In genomic region chr17:79829457-79829856, GRCh38 we compare ENCODE assay signal across 18 cellular contexts. TPM values are rescaled to one million over a fixed set of nuclear protein-coding genes. Genes with fewer than 3 reads are reported as not detected.
A peak's percentile ranks its signal among the peaks of the same experiment; 100 is the strongest.
DNase-seq lines count a peak whose midpoint lies in the region; ATAC-seq and TF ChIP-seq lines count a peak whose summit lies in the region.
"Had no signal": no experiment of that assay in that cellular context is flagged by ENCODE, and none has a peak within 500 bp of the region (broad histone marks: within the 10 kb centered on the region; RNA-seq: fewer than 3 reads in every experiment).

No MANE protein-coding gene starts in this region.

- H3K27ac ChIP-seq in cardiac muscle cell (peak overlapping the region; percentile 89), heart right ventricle (peak overlapping the region in 3 of 10 donors; percentile 6 to 39 (median 23)), VCaP (peak overlapping the region; percentile 77), stomach (peak overlapping the region in 3 of 5 donors; percentile 5 to 47 (median 35))
- H3K27ac ChIP-seq in BLaER1 treated with 17β-estradiol and CSF1 and Interleukin-3, amounts not matched to agents 10 nM and 100 nM, result no peak overlapping the region
- H3K27ac ChIP-seq: KMS-11, SK-N-MC had no signal

- H4K20me1 ChIP-seq in BLaER1 treated with 17β-estradiol and CSF1 and Interleukin-3, amounts not matched to agents 10 nM and 100 nM, result peaks cover 11 to 69% (median 28%) of the 10 kb centered on the region in 11 experiments; a peak in 21 of 22 replicates

- ATAC-seq in heart right ventricle (no peak), GM18505 (IDR thresholded peaks at IDR 0.05; ENCODE audit: unreplicated experiment) (no peak)
- ATAC-seq: Right ventricle myocardium inferior had no signal

- TF ChIP-seq POLR2A in stomach (IDR thresholded peaks at IDR 0.05) (no peak), GM18505 (IDR thresholded peaks at IDR 0.05; ENCODE audit: borderline replicate concordance, extremely low read depth, insufficient read depth, insufficient read length) (no peak)

- H3K36me3 ChIP-seq in cardiac muscle cell (no peaks in the 10 kb centered on the region), heart right ventricle (peaks cover 0 to 17% (median 10%) of the 10 kb centered on the region in 9 donors), stomach (peaks cover 11 to 12% (median 12%) of the 10 kb centered on the region in 4 donors)
- H3K36me3 ChIP-seq in BLaER1 treated with 17β-estradiol and CSF1 and Interleukin-3, amounts not matched to agents 10 nM and 100 nM, result peaks cover 11 to 20% (median 16%) of the 10 kb centered on the region in 11 experiments

- H3K9ac ChIP-seq in BLaER1 treated with 17β-estradiol and CSF1 and Interleukin-3, amounts not matched to agents 10 nM and 100 nM, result peak overlapping the region in 3 of 11 experiments; percentile 3 to 29 (median 3); a peak in 2 of 22 replicates
- H3K9ac ChIP-seq: KMS-11 had no signal

- TF ChIP-seq EP300 in stomach (IDR thresholded peaks at IDR 0.05), result no peak

- H3K4me1 ChIP-seq in cardiac muscle cell (ENCODE audit: low read depth) (peaks cover 66% of the 10 kb centered on the region), heart right ventricle (peaks cover 9 to 71% (median 34%) of the 10 kb centered on the region in 9 donors), stomach (peaks cover 32 to 61% (median 59%) of the 10 kb centered on the region in 4 donors)
- peaks cover 82 to 95% (median 90%) of the 10 kb centered on the region in 10 experiments for H3K4me1 ChIP-seq in BLaER1 treated with 17β-estradiol and CSF1 and Interleukin-3, amounts not matched to agents 10 nM and 100 nM

- TF ChIP-seq CTCF in cardiac muscle cell (IDR thresholded peaks at IDR 0.05; ENCODE audit: low read depth, low read length), result no peak
- no peak for TF ChIP-seq CTCF in heart right ventricle (IDR thresholded peaks at IDR 0.05)
- TF ChIP-seq CTCF in VCaP (conservative IDR thresholded peaks at IDR 0.05), result no peak
- TF ChIP-seq CTCF in stomach (IDR thresholded peaks at IDR 0.05), result no peak

- H3K9me3 ChIP-seq in cardiac muscle cell (ENCODE audit: low read depth) (no peaks in the 10 kb centered on the region), heart right ventricle (no peaks in the 10 kb centered on the region), stomach (no peaks in the 10 kb centered on the region)
- no peaks in the 10 kb centered on the region for H3K9me3 ChIP-seq in BLaER1 treated with 17β-estradiol and CSF1 and Interleukin-3, amounts not matched to agents 10 nM and 100 nM (replicated peaks in 1 of 11)

- peak overlapping the region; percentile 84 to 100 (median 94) for H3K4me2 ChIP-seq in BLaER1 treated with 17β-estradiol and CSF1 and Interleukin-3, amounts not matched to agents 10 nM and 100 nM
- H3K4me2 ChIP-seq: KMS-11 had no signal

- intact Hi-C loops in heart right ventricle (cut with DNase I) (no loop called here), stomach (cut with DNase I; ENCODE audit: low total_unique reads) (no loop called here)

- H3K4me3 ChIP-seq in cardiac muscle cell, result no peak overlapping the region
- no peak overlapping the region for H3K4me3 ChIP-seq in heart right ventricle
- peak overlapping the region in 1 of 10 experiments; percentile 24; a peak in 2 of 20 replicates for H3K4me3 ChIP-seq in BLaER1 treated with 17β-estradiol and CSF1 and Interleukin-3, amounts not matched to agents 10 nM and 100 nM
- H3K4me3 ChIP-seq in stomach, result no peak overlapping the region
- H3K4me3 ChIP-seq: SK-N-MC had no signal

- DNase-seq in cardiac muscle cell (ENCODE audit: low read depth in 1 of 2, low spot score in 1 of 2), result no peak
- no peak for DNase-seq in heart right ventricle
- no peak for DNase-seq in stomach
- DNase-seq in NCI-H524 treated with DMSO at 0.1 percent for 48 hours (lab: John Stamatoyannopoulos, UW), result no peak
- DNase-seq: C1 segment of cervical spinal cord; DMS79 treated with DMSO at 0.1 percent for 48 hours; H7; HFFc6; NCI-H1048; NCI-H2081; NCI-H446 treated with DMSO at 0.1 percent for 48 hours; NK-92 treated with Interleukin-12 subunit alpha and Interleukin-12 subunit beta, amount 100 ng/mL, for 24 hours had no signal

- WGBS in heart right ventricle, 2 donors, result 67 to 73% methylated on average over 2 of the region's 2 CpGs
- WGBS in stomach, 5 donors, result 27 to 54% (median 34%) methylated on average over 2 of the region's 2 CpGs

- H3K27me3 ChIP-seq in cardiac muscle cell, result peaks cover 19% of the 10 kb centered on the region
- H3K27me3 ChIP-seq in heart right ventricle, result no peaks in the 10 kb centered on the region
- no peaks in the 10 kb centered on the region for H3K27me3 ChIP-seq in BLaER1 treated with 17β-estradiol and CSF1 and Interleukin-3, amounts not matched to agents 10 nM and 100 nM
- peaks cover 0 to 19% (median 0%) of the 10 kb centered on the region in 3 donors for H3K27me3 ChIP-seq in stomach

RNA-seq across cellular contexts. Expression of gene CBX4, which starts 9.8 kb away (rescaled TPM):
- total RNA-seq in cardiac muscle cell, result 78.2 and 91.6 TPM in 2 replicates
- 43.6 and 51.9 TPM in 2 replicates for polyA plus RNA-seq in cardiac muscle cell
- total RNA-seq in heart right ventricle, result 10 to 100 TPM; 21.6 to 38.2 (median 26.4) TPM
- polyA plus RNA-seq in heart right ventricle, result 1 to 10 TPM; 9.4 to 9.8 TPM
- total RNA-seq in stomach, result 1 to 10 TPM; 1.8 to 9.8 (median 7.8) TPM
- 10 to 100 TPM in 1 of 3 donors, 1 to 10 TPM in 2; 7.6 to 10.6 (median 9.3) TPM for polyA plus RNA-seq in stomach

RNA-seq across cellular contexts. Expression of gene CBX8, which starts 32.6 kb away (rescaled TPM):
- total RNA-seq in cardiac muscle cell, result 16.7 and 20.3 TPM in 2 replicates
- polyA plus RNA-seq in cardiac muscle cell, result 8.2 and 13.8 TPM in 2 replicates
- total RNA-seq in heart right ventricle, result 1 to 10 TPM; 4.3 to 9.3 (median 5.6) TPM
- 1 to 10 TPM; 2.2 to 4.1 TPM for polyA plus RNA-seq in heart right ventricle
- total RNA-seq in stomach, result 100 to 1,000 TPM in 1 of 5 donors, 10 to 100 TPM in 1, 1 to 10 TPM in 1, not detected in 2; 2.8 to 140 (median 12.0) TPM
- 1 to 10 TPM in 2 of 3 donors, under 1 TPM in 1; 0.76 to 3.4 (median 1.4) TPM for polyA plus RNA-seq in stomach

RNA-seq across cellular contexts. Expression of gene CBX2, which starts 51.5 kb away (rescaled TPM):
- total RNA-seq in cardiac muscle cell (35.3 and 51.1 TPM in 2 replicates), heart right ventricle (1 to 10 TPM; 1.5 to 3.9 (median 2.7) TPM), stomach (1 to 10 TPM in 2 of 5 donors, under 1 TPM in 1, not detected in 2; under 0.01 to 1.3 (median 1.0) TPM)
- polyA plus RNA-seq in cardiac muscle cell (25.8 and 28.8 TPM in 2 replicates), heart right ventricle (1 to 10 TPM; 2.9 to 7.1 TPM), stomach (1 to 10 TPM in 1 of 3 donors, under 1 TPM in 1, not detected in 1; 0.93 to 1.2 TPM)

Comparison
In these comparisons a context has a peak if more than half of its experiments do, and no peak if none do; other contexts are left out.
1. H3K27ac ChIP-seq: peak in cardiac muscle cell (single experiment), VCaP (single experiment) and stomach (3 of 5); none in BLaER1 treated with 17β-estradiol and CSF1 and Interleukin-3, amounts not matched to agents 10 nM and 100 nM (0 of 11).